1 cellular context compared by ENCODE assay signal in the genomic region with DNA sequence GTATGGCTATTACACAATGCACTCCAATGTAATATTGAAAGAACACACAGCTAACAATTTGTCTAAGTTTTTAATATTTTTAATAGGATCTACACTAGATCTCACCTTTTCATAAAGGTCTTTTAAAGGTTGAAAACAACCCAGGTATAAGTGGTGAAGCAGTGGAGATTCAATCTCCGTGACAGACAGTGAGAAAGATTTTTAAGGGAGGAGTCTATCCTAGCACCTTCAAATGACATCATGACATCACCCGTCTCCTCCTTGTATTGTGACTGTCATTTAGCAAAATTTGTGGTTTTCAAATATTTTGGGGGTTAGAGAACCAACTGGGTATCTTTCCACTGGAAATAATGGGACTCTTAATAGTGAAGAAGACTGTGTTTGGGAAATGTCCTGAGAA.
TF ChIP-seq lines count a peak whose summit lies in the region.

No MANE protein-coding gene starts in this region.

TF ChIP-seq in HEK293, 187 proteins besides CTCF, POLR2A, EP300 and RAD21 (continued from another document):
- TF ChIP-seq, protein P1, sequence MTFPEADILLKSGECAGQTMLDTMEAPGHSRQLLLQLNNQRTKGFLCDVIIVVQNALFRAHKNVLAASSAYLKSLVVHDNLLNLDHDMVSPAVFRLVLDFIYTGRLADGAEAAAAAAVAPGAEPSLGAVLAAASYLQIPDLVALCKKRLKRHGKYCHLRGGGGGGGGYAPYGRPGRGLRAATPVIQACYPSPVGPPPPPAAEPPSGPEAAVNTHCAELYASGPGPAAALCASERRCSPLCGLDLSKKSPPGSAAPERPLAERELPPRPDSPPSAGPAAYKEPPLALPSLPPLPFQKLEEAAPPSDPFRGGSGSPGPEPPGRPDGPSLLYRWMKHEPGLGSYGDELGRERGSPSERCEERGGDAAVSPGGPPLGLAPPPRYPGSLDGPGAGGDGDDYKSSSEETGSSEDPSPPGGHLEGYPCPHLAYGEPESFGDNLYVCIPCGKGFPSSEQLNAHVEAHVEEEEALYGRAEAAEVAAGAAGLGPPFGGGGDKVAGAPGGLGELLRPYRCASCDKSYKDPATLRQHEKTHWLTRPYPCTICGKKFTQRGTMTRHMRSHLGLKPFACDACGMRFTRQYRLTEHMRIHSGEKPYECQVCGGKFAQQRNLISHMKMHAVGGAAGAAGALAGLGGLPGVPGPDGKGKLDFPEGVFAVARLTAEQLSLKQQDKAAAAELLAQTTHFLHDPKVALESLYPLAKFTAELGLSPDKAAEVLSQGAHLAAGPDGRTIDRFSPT (tag by site-specific recombination; IDR thresholded peaks at IDR 0.05) = no peak
- TF ChIP-seq ZNF416 (tag by site-specific recombination; IDR thresholded peaks at IDR 0.05) (no peak), SCRT1 (tag by site-specific recombination; IDR thresholded peaks at IDR 0.05; ENCODE audit: borderline replicate concordance) (no peak), KLF8 (tag by site-specific recombination; IDR thresholded peaks at IDR 0.05) (no peak)
- TF ChIP-seq, protein P2, sequence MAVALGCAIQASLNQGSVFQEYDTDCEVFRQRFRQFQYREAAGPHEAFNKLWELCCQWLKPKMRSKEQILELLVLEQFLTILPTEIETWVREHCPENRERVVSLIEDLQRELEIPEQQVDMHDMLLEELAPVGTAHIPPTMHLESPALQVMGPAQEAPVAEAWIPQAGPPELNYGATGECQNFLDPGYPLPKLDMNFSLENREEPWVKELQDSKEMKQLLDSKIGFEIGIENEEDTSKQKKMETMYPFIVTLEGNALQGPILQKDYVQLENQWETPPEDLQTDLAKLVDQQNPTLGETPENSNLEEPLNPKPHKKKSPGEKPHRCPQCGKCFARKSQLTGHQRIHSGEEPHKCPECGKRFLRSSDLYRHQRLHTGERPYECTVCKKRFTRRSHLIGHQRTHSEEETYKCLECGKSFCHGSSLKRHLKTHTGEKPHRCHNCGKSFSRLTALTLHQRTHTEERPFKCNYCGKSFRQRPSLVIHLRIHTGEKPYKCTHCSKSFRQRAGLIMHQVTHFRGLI (tag by site-specific recombination; IDR thresholded peaks at IDR 0.05) = no peak
